ENCODE assay signal across 9 cellular contexts in the genomic region with DNA sequence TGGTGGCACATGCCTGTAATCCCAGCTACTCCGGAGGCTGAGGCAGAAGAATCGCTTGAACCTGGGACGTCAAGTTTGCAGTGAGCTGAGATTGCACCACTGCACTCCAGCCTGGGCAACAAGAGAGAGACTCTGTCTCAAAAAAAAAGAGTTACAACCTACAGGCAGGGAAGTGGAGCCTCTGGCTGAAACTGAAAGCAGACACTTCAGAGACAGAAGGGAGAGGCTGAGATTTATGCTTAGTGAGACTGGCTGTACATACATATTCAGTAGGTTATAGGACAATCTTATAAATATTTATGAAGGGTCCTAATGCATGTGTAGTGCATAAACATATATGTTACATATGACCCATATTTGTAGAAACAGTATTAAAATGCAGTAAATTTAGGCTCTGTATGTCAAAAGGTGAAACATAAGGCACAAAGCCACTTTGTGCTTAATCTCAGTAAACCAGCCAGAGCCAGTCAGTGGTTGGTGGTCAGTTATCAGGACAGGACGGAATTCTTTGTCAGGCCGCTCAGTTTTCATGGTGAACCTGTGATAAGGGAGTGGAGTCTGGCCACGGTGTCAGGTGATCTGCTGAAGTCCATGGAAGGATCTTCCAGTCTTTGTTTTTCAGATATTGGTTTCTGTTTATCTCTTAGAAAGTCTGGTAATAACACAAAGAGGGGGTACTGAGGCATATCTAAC. TPM values are rescaled to one million over a fixed set of nuclear protein-coding genes. Genes with fewer than 3 reads are reported as not detected.
DNase-seq lines count a peak whose midpoint lies in the region; ATAC-seq and TF ChIP-seq lines count a peak whose summit lies in the region.
"Had no signal": no experiment of that assay in that cellular context is flagged by ENCODE, and none has a peak within 500 bp of the region (broad histone marks: within the 10 kb centered on the region; RNA-seq: fewer than 3 reads in every experiment).

No MANE protein-coding gene starts in this region.

- intact Hi-C loops in prostate gland (cut with DNase I): no loop called here

- TF ChIP-seq POLR2A in prostate gland (IDR thresholded peaks at IDR 0.05): no peak

- H3K4me3 ChIP-seq in prostate gland: no peak overlapping the region

- no peak overlapping the region for H3K27ac ChIP-seq in prostate gland

- ATAC-seq in GM18858 (IDR thresholded peaks at IDR 0.05; ENCODE audit: unreplicated experiment) (peak; percentile 84), GM21515 (IDR thresholded peaks at IDR 0.05; ENCODE audit: unreplicated experiment) (peak; percentile 76), HG03521 (IDR thresholded peaks at IDR 0.05; ENCODE audit: unreplicated experiment) (peak; percentile 82), left lobe of liver (peak; percentile 69)

- no peaks in the 10 kb centered on the region for H3K27me3 ChIP-seq in prostate gland (replicated peaks; ENCODE audit: insufficient read depth)

- no peaks in the 10 kb centered on the region for H3K4me1 ChIP-seq in prostate gland (replicated peaks)

- no peaks in the 10 kb centered on the region for H3K36me3 ChIP-seq in prostate gland

- DNase-seq in left lobe of liver (ENCODE audit: low spot score) (no peak), GM03348 (ENCODE audit: low spot score) (no peak), activated gamma-delta T cell treated with Interleukin-2 at 50 U/mL for 16 hours (no peak), prostate gland (ENCODE audit: low spot score) (no peak), NCI-H774 (lab: John Stamatoyannopoulos, UW) (no peak)

- no peak for TF ChIP-seq CTCF in prostate gland (IDR thresholded peaks at IDR 0.05)

- WGBS in prostate gland: 86% methylated on average over 5 of the region's 6 CpGs

- no peaks in the 10 kb centered on the region for H3K9me3 ChIP-seq in prostate gland

RNA-seq across cellular contexts. Expression of a gene that starts 13.7 kb away (rescaled TPM):
- total RNA-seq in left lobe of liver: 0.43 TPM
- 1 to 10 TPM in 1 of 2 donors, not detected in 1; 3.9 TPM for total RNA-seq in prostate gland
- total RNA-seq: fibroblast of villous mesenchyme had no signal

RNA-seq across cellular contexts. Expression of a gene that starts 42.9 kb away (rescaled TPM):
- total RNA-seq in left lobe of liver (not detected), prostate gland (not detected)
- total RNA-seq: fibroblast of villous mesenchyme had no signal

RNA-seq across cellular contexts. Expression of a gene that starts 50.6 kb away (rescaled TPM):
- total RNA-seq in left lobe of liver (not detected), prostate gland (not detected)
- total RNA-seq: fibroblast of villous mesenchyme had no signal
